In genomic region chrY:7013051-7013450, GRCh38 we compare ENCODE assay signal across 27 cellular contexts.
"Had no signal": no experiment of that assay in that cellular context is flagged by ENCODE, and none has a peak within 500 bp of the region (broad histone marks: within the 10 kb centered on the region; RNA-seq: fewer than 3 reads in every experiment).

No MANE protein-coding gene starts in this region.

- ATAC-seq: stimulated activated effector memory CD8-positive, alpha-beta T cell treated with anti-CD3 and anti-CD28 coated beads, Interleukin-12 subunit alpha, Interleukin-12 subunit beta, amount 100 ng/mL, for 72 hours; stimulated activated memory B cell treated with anti-CD40 and anti-IgM and Interleukin-4, amounts not matched to agents 10 μg/mL and 1 μg/mL and 100 μg/mL, for 72 hours; stimulated activated naive B cell treated with anti-CD40 and anti-IgM and Interleukin-4, amounts not matched to agents 10 μg/mL and 1 μg/mL and 100 μg/mL, for 72 hours; stimulated activated naive CD8-positive, alpha-beta T cell treated with anti-CD3 and anti-CD28 coated beads, Interleukin-15, amount 100 ng/mL, for 72 hours; stimulated activated naive CD8-positive, alpha-beta T cell treated with anti-CD3 and anti-CD28 coated beads, Interleukin-15, Interleukin-2, amounts not matched to agents 100 U/mL and 50 U/mL, for 24 hours; upper lobe of right lung had no signal

- H3K27ac ChIP-seq: stomach, suprapubic skin, testis, thoracic aorta, thyroid gland, tibial artery, tibial nerve, transverse colon, upper lobe of left lung, upper lobe of right lung, uterus, vagina had no signal

- H3K4me3 ChIP-seq: stomach, suprapubic skin, testis, thoracic aorta, thyroid gland, tibial artery, tibial nerve, transverse colon, upper lobe of left lung, upper lobe of right lung, uterus, vagina had no signal

- H3K36me3 ChIP-seq: stomach, suprapubic skin, thoracic aorta, thyroid gland, tibial artery, tibial nerve, transverse colon, upper lobe of left lung, upper lobe of right lung, uterus, vagina had no signal

- DNase-seq: stimulated activated CD4-positive, alpha-beta T cell treated with anti-CD3 and anti-CD28 coated beads, Interleukin-2, amount 100 ng/mL, for 48 hours; stimulated activated CD4-positive, alpha-beta T cell treated with anti-CD3 and anti-CD28 coated beads, Interleukin-4, amount 100 ng/mL, for 1 hour; stimulated activated CD4-positive, alpha-beta T cell treated with anti-CD3 and anti-CD28 coated beads, Interleukin-4, amount 100 ng/mL, for 24 hours; stimulated activated CD4-positive, alpha-beta T cell treated with anti-CD3 and anti-CD28 coated beads, Interleukin-4, amount 100 ng/mL, for 4 hours; stimulated activated CD8-positive, alpha-beta memory T cell treated with anti-CD3 and anti-CD28 coated beads, Interleukin-4, amount 100 ng/mL, for 48 hours; stimulated activated naive B cell treated with anti-CD40 and anti-IgM and Interleukin-4, amounts not matched to agents 10 μg/mL and 1 μg/mL and 100 μg/mL, for 72 hours; stimulated activated naive CD4-positive, alpha-beta T cell; stimulated activated naive CD4-positive, alpha-beta T cell treated with Interleukin-2 at 50 U/mL for 16 hours; stimulated activated naive CD8-positive, alpha-beta T cell treated with anti-CD3 and anti-CD28 coated beads, Interleukin-15, amount 100 ng/mL, for 72 hours; stimulated activated naive CD8-positive, alpha-beta T cell treated with anti-CD3 and anti-CD28 coated beads, Interleukin-15, Interleukin-2, amounts not matched to agents 100 U/mL and 50 U/mL, for 24 hours; stomach; substantia nigra; testis; thyroid gland; tibial artery; transverse colon; trophoblast cell; upper lobe of left lung; upper lobe of right lung; uterus had no signal

- H3K27me3 ChIP-seq: stomach, suprapubic skin, testis, thyroid gland, tibial artery, tibial nerve, transverse colon, upper lobe of left lung, upper lobe of right lung, uterus, vagina had no signal

- FAIRE-seq: urothelium cell line had no signal

- H3K4me1 ChIP-seq: stomach, suprapubic skin, testis, thyroid gland, tibial artery, tibial nerve, transverse colon, upper lobe of left lung, upper lobe of right lung, uterus, vagina had no signal
